Comparison of ENCODE assay signal across 9 cellular contexts in genomic region chr17:74842146-74842598, GRCh38. TPM values are rescaled to one million over a fixed set of nuclear protein-coding genes. Genes with fewer than 3 reads are reported as not detected.
A peak's percentile ranks its signal among the peaks of the same experiment; 100 is the strongest.
DNase-seq lines count a peak whose midpoint lies in the region; ATAC-seq and TF ChIP-seq lines count a peak whose summit lies in the region.
"Had no signal": no experiment of that assay in that cellular context is flagged by ENCODE, and none has a peak within 500 bp of the region (broad histone marks: within the 10 kb centered on the region; RNA-seq: fewer than 3 reads in every experiment).

No MANE protein-coding gene starts in this region.

- 79 to 84% (median 80%) methylated on average over 3 to 8 of the region's 8 CpGs for WGBS in spleen, 5 donors

- TF ChIP-seq CTCF in spleen (IDR thresholded peaks at IDR 0.05 in 8 of 11, conservative IDR thresholded peaks at IDR 0.05 in 3 of 11), result no peak

- peak overlapping the region; percentile 50 for H3K4me3 ChIP-seq in iPS-15b (ENCODE audit: low read depth, low read length)
- H3K4me3 ChIP-seq in spleen, result peak overlapping the region in 6 of 8 donors; percentile 14 to 70 (median 36)

- DNase-seq in DMS53 (lab: John Stamatoyannopoulos, UW) (peak; percentile 44), DMS53 treated with DMSO at 0.1 percent for 48 hours (lab: John Stamatoyannopoulos, UW; ENCODE audit: unreplicated experiment) (no peak), spleen (no peak), NCI-H1417 (lab: John Stamatoyannopoulos, UW) (no peak), NCI-H510A (lab: John Stamatoyannopoulos, UW) (no peak)
- DNase-seq: NCI-H187 treated with DMSO at 0.1 percent for 48 hours had no signal

- H3K27me3 ChIP-seq in iPS-15b (ENCODE audit: control insufficient read depth, insufficient read depth, low read length), result peaks cover 39% of the 10 kb centered on the region
- H3K27me3 ChIP-seq in spleen (replicated peaks in 1 of 7), result peaks cover 0 to 40% (median 0%) of the 10 kb centered on the region in 7 donors

- intact Hi-C loops in spleen (cut with DNase I; ENCODE audit: low total_unique reads), result no loop called here

- H3K9me3 ChIP-seq in iPS-15b (ENCODE audit: control insufficient read depth, insufficient read depth, low read length) (no peaks in the 10 kb centered on the region), spleen (no peaks in the 10 kb centered on the region)

- H3K27ac ChIP-seq in spleen, result peak overlapping the region in 2 of 8 donors; percentile 28 to 55

- H3K9ac ChIP-seq in iPS-15b (ENCODE audit: low read depth, low read length), result no peak overlapping the region

- no peak for TF ChIP-seq POLR2A in spleen (IDR thresholded peaks at IDR 0.05)

- peak; percentile 57 for ATAC-seq in SK-N-SH treated with all-trans-retinoic acid at 6 μM for 48 hours
- no peak for ATAC-seq in GM19395 (IDR thresholded peaks at IDR 0.05; ENCODE audit: unreplicated experiment)

- H3K36me3 ChIP-seq in iPS-15b (ENCODE audit: control insufficient read depth, insufficient read depth, low read length), result peaks cover 6% of the 10 kb centered on the region
- H3K36me3 ChIP-seq in spleen, result peaks cover 0 to 21% (median 5%) of the 10 kb centered on the region in 6 donors

- peaks cover 4% of the 10 kb centered on the region for H3K4me1 ChIP-seq in iPS-15b (ENCODE audit: control insufficient read depth, insufficient read depth, low read length)
- peaks cover 14 to 37% (median 31%) of the 10 kb centered on the region in 6 donors for H3K4me1 ChIP-seq in spleen

TF ChIP-seq in SK-N-SH treated with all-trans-retinoic acid at 6 μM for 48 hours, 23 proteins besides CTCF, POLR2A, EP300 and RAD21:
- TF ChIP-seq ZNF70 (CRISPR knock-in tag; IDR thresholded peaks at IDR 0.05) (no peak), TOX (CRISPR knock-in tag; IDR thresholded peaks at IDR 0.05; ENCODE audit: borderline replicate concordance) (no peak), CSDC2 (CRISPR knock-in tag; IDR thresholded peaks at IDR 0.05) (no peak), PPARA (CRISPR knock-in tag; IDR thresholded peaks at IDR 0.05; ENCODE audit: borderline replicate concordance) (no peak)

RNA-seq across cellular contexts. Expression of gene GRIN2C, which starts 17.5 kb away (rescaled TPM):
- total RNA-seq in spleen, result 1 to 10 TPM in 1 of 7 donors, under 1 TPM in 3, not detected in 3; 0.17 to 1.5 (median 0.43) TPM
- under 1 TPM in 2 of 3 donors, not detected in 1; 0.02 to 0.16 TPM for polyA plus RNA-seq in spleen

RNA-seq across cellular contexts. Expression of gene FDXR, which starts 30.6 kb away (rescaled TPM):
- total RNA-seq in spleen, result 100 to 1,000 TPM in 1 of 7 donors, 10 to 100 TPM in 6; 17.7 to 114 (median 41.3) TPM
- polyA plus RNA-seq in spleen, result 10 to 100 TPM; 13.6 to 66.1 (median 17.9) TPM

RNA-seq across cellular contexts. Expression of gene FADS6, which starts 51.3 kb away (rescaled TPM):
- total RNA-seq in spleen, result 1 to 10 TPM; 1.5 to 8.8 (median 5.4) TPM
- 1 to 10 TPM in 1 of 3 donors, under 1 TPM in 2; 0.13 to 2.4 (median 0.61) TPM for polyA plus RNA-seq in spleen
